1 cellular context compared by ENCODE assay signal in the genomic region with DNA sequence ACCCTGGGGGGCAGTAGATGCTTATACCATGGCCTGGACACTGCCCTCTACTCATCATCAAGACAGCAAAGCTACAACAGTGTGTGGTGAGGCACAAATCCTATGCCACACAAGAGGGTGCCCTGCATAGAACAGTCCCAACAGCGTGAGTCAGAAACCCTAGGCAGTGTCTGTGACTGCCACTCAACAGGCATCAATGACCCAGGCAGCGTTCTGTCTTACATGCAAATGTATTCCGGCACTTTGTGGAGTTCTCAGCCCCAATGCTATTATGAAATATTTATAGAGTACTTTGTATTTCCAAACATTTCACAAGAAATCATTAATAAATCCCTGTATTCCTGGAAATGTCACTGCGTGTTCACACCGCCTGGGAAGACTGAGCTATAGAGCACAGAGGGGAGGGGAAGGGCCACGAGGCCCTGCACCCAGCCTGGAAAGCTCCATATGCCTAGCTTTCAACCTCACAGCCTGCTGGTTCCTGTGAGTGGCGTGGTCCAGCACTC.
TF ChIP-seq lines count a peak whose summit lies in the region.

No MANE protein-coding gene starts in this region.

TF ChIP-seq in GM23338, 12 proteins besides CTCF, POLR2A, EP300 and RAD21:
- TF ChIP-seq CREB1 (CRISPR knock-in tag; IDR thresholded peaks at IDR 0.05; ENCODE audit: low read depth) (no peak), POLR2AphosphoS5 (IDR thresholded peaks at IDR 0.05; ENCODE audit: low read depth) (no peak), REST (IDR thresholded peaks at IDR 0.05; ENCODE audit: unreplicated experiment) (no peak), ZNF331 (CRISPR knock-in tag; IDR thresholded peaks at IDR 0.05; ENCODE audit: low read depth) (no peak), ETS1 (IDR thresholded peaks at IDR 0.05) (no peak), ZNF462 (CRISPR knock-in tag; IDR thresholded peaks at IDR 0.05) (no peak), JUNB (IDR thresholded peaks at IDR 0.05; ENCODE audit: unreplicated experiment) (no peak), EZH2 (IDR thresholded peaks at IDR 0.05; ENCODE audit: low read depth, unreplicated experiment) (no peak)
